In genomic region chr1:20102875-20103274, GRCh38 we compare ENCODE assay signal across 12 cellular contexts.
DNase-seq lines count a peak whose midpoint lies in the region; ATAC-seq lines count a peak whose summit lies in the region.
"Had no signal": no experiment of that assay in that cellular context is flagged by ENCODE, and none has a peak within 500 bp of the region (broad histone marks: within the 10 kb centered on the region; RNA-seq: fewer than 3 reads in every experiment).

No MANE protein-coding gene starts in this region.

- H3K27me3 ChIP-seq in adipocyte (replicated peaks; ENCODE audit: control insufficient read depth, insufficient read depth, low read length) (no peaks in the 10 kb centered on the region), HAP-1 (ENCODE audit: low read depth) (no peaks in the 10 kb centered on the region)
- H3K27me3 ChIP-seq: testis had no signal

- DNase-seq in AG20443 (ENCODE audit: low spot score): peak; percentile 50
- peak; percentile 89 for DNase-seq in HCEC 1CT
- peak; percentile 34 for DNase-seq in adipocyte (ENCODE audit: low read depth)
- DNase-seq in iris pigment epithelial cell (ENCODE audit: low read depth): peak; percentile 89
- no peak for DNase-seq in activated naive CD8-positive, alpha-beta T cell treated with anti-CD3 and anti-CD28 coated beads, Interleukin-2, amount 50 U/mL, for 24 hours
- DNase-seq in HAP-1 (ENCODE audit: low spot score in 2 of 2): no peak
- no peak for DNase-seq in NCI-H1694 treated with DMSO at 0.1 percent for 48 hours (lab: John Stamatoyannopoulos, UW)
- DNase-seq: midbrain, NCI-H1048, testis had no signal

- H3K36me3 ChIP-seq in adipocyte (ENCODE audit: control insufficient read depth, insufficient read depth, low read length, severe bottlenecking): no peaks in the 10 kb centered on the region
- H3K36me3 ChIP-seq in HAP-1 (replicated peaks): no peaks in the 10 kb centered on the region

- H3K4me1 ChIP-seq in adipocyte (ENCODE audit: control insufficient read depth, insufficient read depth, low read length): no peaks in the 10 kb centered on the region
- H3K4me1 ChIP-seq in HAP-1: no peaks in the 10 kb centered on the region

- H3K9me3 ChIP-seq in adipocyte (ENCODE audit: control insufficient read depth, low read length) (no peaks in the 10 kb centered on the region), HAP-1 (no peaks in the 10 kb centered on the region)
- H3K9me3 ChIP-seq: testis had no signal

- no peaks in the 10 kb centered on the region for H3K36me3 Mint-ChIP-seq in activated naive CD8-positive, alpha-beta T cell treated with anti-CD3 and anti-CD28 coated beads, Interleukin-2, amount 50 U/mL, for 24 hours (ENCODE audit: low read depth)
- H3K36me3 Mint-ChIP-seq: activated naive CD4-positive, alpha-beta T cell treated with anti-CD3 and anti-CD28 coated beads, Interleukin-2, amount 50 U/mL, for 72 hours had no signal

- ATAC-seq in activated naive CD8-positive, alpha-beta T cell treated with anti-CD3 and anti-CD28 coated beads, Interleukin-2, amount 50 U/mL, for 24 hours: no peak
- ATAC-seq in GM21381 (IDR thresholded peaks at IDR 0.05; ENCODE audit: unreplicated experiment): no peak

- H3K27me3 Mint-ChIP-seq in activated naive CD8-positive, alpha-beta T cell treated with anti-CD3 and anti-CD28 coated beads, Interleukin-2, amount 50 U/mL, for 24 hours: peaks cover 4% of the 10 kb centered on the region

- no peak overlapping the region for H3K4me3 Mint-ChIP-seq in activated naive CD8-positive, alpha-beta T cell treated with anti-CD3 and anti-CD28 coated beads, Interleukin-2, amount 50 U/mL, for 24 hours

- H3K4me1 Mint-ChIP-seq in activated naive CD8-positive, alpha-beta T cell treated with anti-CD3 and anti-CD28 coated beads, Interleukin-2, amount 50 U/mL, for 24 hours: peaks cover 3% of the 10 kb centered on the region

- no peak overlapping the region for H3K9ac ChIP-seq in adipocyte (ENCODE audit: low read length)

- no peaks in the 10 kb centered on the region for H3K9me3 Mint-ChIP-seq in activated naive CD8-positive, alpha-beta T cell treated with anti-CD3 and anti-CD28 coated beads, Interleukin-2, amount 50 U/mL, for 24 hours
- H3K9me3 Mint-ChIP-seq: activated naive CD4-positive, alpha-beta T cell treated with anti-CD3 and anti-CD28 coated beads, Interleukin-2, amount 50 U/mL, for 72 hours had no signal

- no peak overlapping the region for H3K27ac Mint-ChIP-seq in activated naive CD8-positive, alpha-beta T cell treated with anti-CD3 and anti-CD28 coated beads, Interleukin-2, amount 50 U/mL, for 24 hours

- in situ Hi-C loops in HAP-1 (cut with MboI; ENCODE audit: low sequenced_read_pairs): no loop called here

- no peak overlapping the region for H3K4me3 ChIP-seq in adipocyte (ENCODE audit: low read length)
- no peak overlapping the region for H3K4me3 ChIP-seq in HAP-1
- H3K4me3 ChIP-seq: testis had no signal

Comparison
In these comparisons a context has a peak if more than half of its experiments do, and no peak if none do; other contexts are left out.
1. DNase-seq: peak in AG20443 (single experiment), HCEC 1CT (single experiment), adipocyte (single experiment) and iris pigment epithelial cell (single experiment); none in activated naive CD8-positive, alpha-beta T cell treated with anti-CD3 and anti-CD28 coated beads, Interleukin-2, amount 50 U/mL, for 24 hours (single experiment), HAP-1 (0 of 2) and NCI-H1694 treated with DMSO at 0.1 percent for 48 hours (single experiment).